Comparison of ENCODE assay signal across 19 cellular contexts in the genomic region with DNA sequence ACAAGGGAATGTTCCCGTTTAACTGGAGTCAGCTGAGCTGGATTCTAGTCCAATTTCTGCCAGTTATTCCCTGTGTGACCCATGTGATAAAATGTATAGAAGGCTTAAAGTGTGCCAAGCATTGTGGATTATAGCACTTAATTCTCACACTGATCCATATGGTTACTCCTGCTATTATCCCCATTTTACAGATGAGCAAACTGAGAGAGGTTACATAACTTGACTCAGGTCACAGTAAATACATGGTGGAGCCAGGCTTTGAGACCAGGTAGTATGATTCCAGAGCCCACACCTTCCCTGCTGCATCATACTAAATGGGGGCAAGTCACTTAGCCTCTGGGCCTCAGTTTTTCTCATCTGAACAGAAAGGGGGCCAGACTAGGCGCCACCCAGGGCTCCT. TPM values are rescaled to one million over a fixed set of nuclear protein-coding genes. Genes with fewer than 3 reads are reported as not detected.
DNase-seq lines count a peak whose midpoint lies in the region; ATAC-seq, FAIRE-seq and TF ChIP-seq lines count a peak whose summit lies in the region.
"Had no signal": no experiment of that assay in that cellular context is flagged by ENCODE, and none has a peak within 500 bp of the region (broad histone marks: within the 10 kb centered on the region; RNA-seq: fewer than 3 reads in every experiment).

No MANE protein-coding gene starts in this region.

- FAIRE-seq in HTR-8/SVneo (lab: Jason Lieb, UNC) (no peak), small intestine (lab: Jason Lieb, UNC) (no peak)
- FAIRE-seq: bronchial epithelial cell had no signal

- H3K4me1 Mint-ChIP-seq in T-helper 17 cell (peaks cover 45% of the 10 kb centered on the region), endothelial cell (ENCODE audit: unreplicated experiment) (peaks cover 43% of the 10 kb centered on the region)

- H3K27ac ChIP-seq in heart left ventricle, result peak overlapping the region in 8 of 12 donors; percentile 12 to 100 (median 100)
- H3K27ac ChIP-seq in tibial artery, result peak overlapping the region; percentile 95 to 99
- peak overlapping the region in 1 of 3 donors; percentile 5 for H3K27ac ChIP-seq in thyroid gland
- H3K27ac ChIP-seq in small intestine (ENCODE audit: low read depth in 1 of 2, low read length in 1 of 2), result no peak overlapping the region

- TF ChIP-seq POLR2A in heart left ventricle (IDR thresholded peaks at IDR 0.05), result no peak
- no peak for TF ChIP-seq POLR2A in thyroid gland (IDR thresholded peaks at IDR 0.05)

- 88 to 93% (median 92%) methylated on average over 2 of the region's 2 CpGs for WGBS in heart left ventricle, 4 donors
- 90 to 91% methylated on average over 2 of the region's 2 CpGs for WGBS in thyroid gland, 2 donors
- WGBS in small intestine, 3 donors, result 85 to 93% (median 90%) methylated on average over 2 of the region's 2 CpGs

- intact Hi-C loops in heart left ventricle (cut with DNase I) (loop anchor here in 5 of 10 donors (2.0 to 10.0 kb wide), 3 partner anchors 221 to 581 kb away; partner anchors contain the start of genes WDFY2 (in 3 of the 5), FAM124A (in 1 of the 5) and INTS6 (in 1 of the 5)), Right ventricle myocardium superior (cut with DNase I) (loop anchor here (10.0 kb wide), 1 partner anchor 221 kb away; the partner anchor contains the start of gene WDFY2), tibial artery (cut with DNase I; ENCODE audit: low total_unique reads) (loop anchor here (10.0 kb wide), 5 partner anchors 209 to 849 kb away; partner anchors contain the start of genes ALG11, ATP7B, CKAP2 and FAM124A), thyroid gland (cut with DNase I) (loop anchor here (5.0 kb wide), 1 partner anchor 354 kb away; the partner anchor contains the start of gene INTS6)

- DNase-seq in heart left ventricle (no peak), Right ventricle myocardium superior (no peak), T-helper 17 cell (no peak), endothelial cell (ENCODE audit: low spot score) (no peak), tibial artery (no peak), thyroid gland (no peak), HTR-8/SVneo (ENCODE audit: insufficient read length, low spot score) (no peak), small intestine (no peak)
- DNase-seq: activated CD4-positive, alpha-beta T cell treated with anti-CD3 and anti-CD28 coated beads, Interleukin-2, amount 50 U/mL, for 1 hour; KG1; left ventricle myocardium superior; NCI-H1048; RPMI8226 had no signal

- H3K9me3 ChIP-seq in heart left ventricle (no peaks in the 10 kb centered on the region), T-helper 17 cell (ENCODE audit: control insufficient read depth, low read length, poor library complexity, severe bottlenecking) (no peaks in the 10 kb centered on the region), tibial artery (no peaks in the 10 kb centered on the region), thyroid gland (no peaks in the 10 kb centered on the region), small intestine (ENCODE audit: control insufficient read depth, low read depth) (no peaks in the 10 kb centered on the region)
- H3K9me3 ChIP-seq: esophagus muscularis mucosa, HAP-1, prostate gland had no signal

- H3K4me3 ChIP-seq in heart left ventricle (no peak overlapping the region), tibial artery (peak overlapping the region; percentile 73 to 74), thyroid gland (replicated peaks in 1 of 3) (no peak overlapping the region), small intestine (ENCODE audit: low read depth in 1 of 2, low read length in 2 of 2) (no peak overlapping the region)
- H3K4me3 ChIP-seq: HAP-1, prostate gland had no signal

- peak overlapping the region; percentile 93 for H3K4me3 Mint-ChIP-seq in T-helper 17 cell
- no peak overlapping the region for H3K4me3 Mint-ChIP-seq in endothelial cell (ENCODE audit: unreplicated experiment)

- H3K36me3 Mint-ChIP-seq in T-helper 17 cell (ENCODE audit: low read depth), result peaks cover 7% of the 10 kb centered on the region
- H3K36me3 Mint-ChIP-seq in endothelial cell (ENCODE audit: low read depth, unreplicated experiment), result peaks cover 5% of the 10 kb centered on the region

- ATAC-seq in heart left ventricle, result no peak
- no peak for ATAC-seq in Right ventricle myocardium superior (ENCODE audit: poor library complexity)
- no peak for ATAC-seq in T-helper 17 cell
- ATAC-seq: left ventricle myocardium superior had no signal

- no peaks in the 10 kb centered on the region for H3K9me3 Mint-ChIP-seq in endothelial cell (ENCODE audit: unreplicated experiment)

- H3K27ac Mint-ChIP-seq in T-helper 17 cell (peak overlapping the region; percentile 93), endothelial cell (ENCODE audit: unreplicated experiment) (peak overlapping the region; percentile 17)

- H3K27me3 ChIP-seq in heart left ventricle (no peaks in the 10 kb centered on the region), tibial artery (no peaks in the 10 kb centered on the region), thyroid gland (no peaks in the 10 kb centered on the region), small intestine (ENCODE audit: control insufficient read depth in 2 of 2, insufficient read depth in 2 of 2, low read length in 2 of 2) (no peaks in the 10 kb centered on the region)
- H3K27me3 ChIP-seq: esophagus muscularis mucosa had no signal

- H3K4me1 ChIP-seq in heart left ventricle (peaks cover 6 to 55% (median 35%) of the 10 kb centered on the region in 12 donors), tibial artery (peaks cover 0 to 48% (median 38%) of the 10 kb centered on the region in 4 donors), thyroid gland (peaks cover 32 to 33% of the 10 kb centered on the region in 2 donors), small intestine (ENCODE audit: control insufficient read depth in 2 of 2, insufficient read depth in 1 of 2, low read depth in 1 of 2, low read length in 1 of 2) (peaks cover 7 to 8% of the 10 kb centered on the region in 2 donors)

- H3K36me3 ChIP-seq in heart left ventricle (no peaks in the 10 kb centered on the region), tibial artery (no peaks in the 10 kb centered on the region), thyroid gland (no peaks in the 10 kb centered on the region), small intestine (ENCODE audit: control insufficient read depth in 2 of 2, insufficient read depth in 2 of 2, low read length in 2 of 2) (no peaks in the 10 kb centered on the region)
- H3K36me3 ChIP-seq: esophagus muscularis mucosa, HAP-1, prostate gland had no signal

- H3K27me3 Mint-ChIP-seq in T-helper 17 cell, result no peaks in the 10 kb centered on the region
- peaks cover 8% of the 10 kb centered on the region for H3K27me3 Mint-ChIP-seq in endothelial cell (ENCODE audit: unreplicated experiment)

- TF ChIP-seq CTCF in heart left ventricle (IDR thresholded peaks at IDR 0.05), result no peak
- TF ChIP-seq CTCF in endothelial cell (IDR thresholded peaks at IDR 0.05; ENCODE audit: unreplicated experiment), result no peak
- no peak for TF ChIP-seq CTCF in tibial artery (IDR thresholded peaks at IDR 0.05)
- no peak for TF ChIP-seq CTCF in thyroid gland (IDR thresholded peaks at IDR 0.05)

RNA-seq across cellular contexts. Expression of gene DHRS12, which starts 2.0 kb away (rescaled TPM):
- total RNA-seq in heart left ventricle (10 to 100 TPM in 7 of 9 donors, 1 to 10 TPM in 2; 4.8 to 13.1 (median 12.1) TPM), Right ventricle myocardium superior (10.4 TPM), T-helper 17 cell (10 to 100 TPM; 18.1 to 23.1 TPM), endothelial cell (ENCODE audit: unreplicated experiment) (13.3 TPM), thyroid gland (10 to 100 TPM; 23.1 to 34.2 (median 27.4) TPM)
- polyA plus RNA-seq in heart left ventricle (10 to 100 TPM in 1 of 2 donors, 1 to 10 TPM in 1; 3.9 to 13.9 TPM), small intestine (10 to 100 TPM in 2 of 3 donors, 1 to 10 TPM in 1; 9.3 to 26.4 (median 14.6) TPM)

RNA-seq across cellular contexts. Expression of gene TMEM272, which starts 39.1 kb away (rescaled TPM):
- total RNA-seq in heart left ventricle, result 1 to 10 TPM in 3 of 9 donors, under 1 TPM in 5, not detected in 1; 0.14 to 1.6 (median 0.45) TPM
- under 1 TPM; 0.21 to 0.34 TPM for polyA plus RNA-seq in heart left ventricle
- total RNA-seq in Right ventricle myocardium superior, result 0.38 TPM
- total RNA-seq in T-helper 17 cell, result 1 to 10 TPM; 1.3 to 1.7 TPM
- total RNA-seq in endothelial cell (ENCODE audit: unreplicated experiment), result 0.15 TPM
- total RNA-seq in thyroid gland, result not detected
- polyA plus RNA-seq in small intestine, result under 1 TPM in 2 of 3 donors, not detected in 1; 0.04 to 0.54 TPM
- total RNA-seq: bronchial epithelial cell, esophagus muscularis mucosa, NCI-H460 had no signal
- polyA plus RNA-seq: AG04450 had no signal

RNA-seq across cellular contexts. Expression of gene CCDC70, which starts 55.8 kb away (rescaled TPM):
- not detected for total RNA-seq in heart left ventricle
- not detected for polyA plus RNA-seq in heart left ventricle
- total RNA-seq in Right ventricle myocardium superior, result not detected
- not detected for total RNA-seq in T-helper 17 cell
- total RNA-seq in endothelial cell (ENCODE audit: unreplicated experiment), result not detected
- total RNA-seq in thyroid gland, result under 1 TPM in 1 of 4 donors, not detected in 3; 0.40 TPM
- not detected for polyA plus RNA-seq in small intestine
- total RNA-seq: bronchial epithelial cell, esophagus muscularis mucosa, left ventricle myocardium superior, NCI-H460 had no signal
- polyA plus RNA-seq: AG04450 had no signal

Comparison
In these comparisons a context has a peak if more than half of its experiments do, and no peak if none do; other contexts are left out.
1. H3K27ac ChIP-seq: peak in heart left ventricle (8 of 12) and tibial artery (2 of 2); none in small intestine (0 of 2).
2. H3K4me3 ChIP-seq: peak in tibial artery (2 of 2); none in heart left ventricle (0 of 12), thyroid gland (0 of 3) and small intestine (0 of 2).